In the genomic region with DNA sequence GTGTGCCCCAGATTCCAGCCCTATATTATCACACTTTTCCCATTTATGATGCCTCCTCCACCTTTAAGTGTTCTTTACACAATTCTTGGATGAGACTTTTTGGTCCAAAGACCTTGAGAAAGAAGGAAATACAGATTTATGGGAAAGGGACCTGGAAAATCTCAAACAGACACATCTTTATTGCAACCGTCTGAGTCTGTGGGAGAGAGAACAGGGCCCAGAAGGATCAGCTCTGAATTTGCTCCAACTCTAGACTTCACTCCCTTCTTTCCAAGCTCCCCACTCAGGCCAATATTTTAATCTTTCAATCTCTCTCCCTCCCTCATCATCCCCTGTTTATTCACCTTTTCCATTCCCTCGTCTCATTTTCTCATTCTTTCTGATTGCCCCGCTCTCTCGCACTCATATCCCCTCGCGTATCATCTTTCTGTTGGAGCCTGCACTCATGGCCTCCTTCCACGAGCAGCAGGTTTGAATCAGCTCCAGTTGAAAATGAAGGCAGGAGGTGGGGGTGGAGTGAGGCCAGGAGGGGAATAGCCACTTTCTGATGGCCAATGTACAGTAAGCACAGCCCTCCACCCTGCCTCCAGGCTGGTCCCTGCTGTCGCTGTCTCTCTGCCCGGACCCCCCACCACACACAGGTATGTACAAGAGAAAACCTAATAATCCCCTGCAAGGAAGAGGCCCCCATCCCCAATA, we compare ENCODE assay signal across 14 cellular contexts.
DNase-seq lines count a peak whose midpoint lies in the region; ATAC-seq, FAIRE-seq and TF ChIP-seq lines count a peak whose summit lies in the region.
"Had no signal": no experiment of that assay in that cellular context is flagged by ENCODE, and none has a peak within 500 bp of the region (broad histone marks: within the 10 kb centered on the region; RNA-seq: fewer than 3 reads in every experiment).

No MANE protein-coding gene starts in this region.

- peak; percentile 55 for DNase-seq in G401 (ENCODE audit: low spot score)
- peak in 1 of 3 donors; percentile 66 for DNase-seq in right cardiac atrium
- no peak for DNase-seq in small intestine
- no peak for DNase-seq in stimulated activated CD8-positive, alpha-beta memory T cell treated with anti-CD3 and anti-CD28 coated beads, Interleukin-4, amount 100 ng/mL, for 48 hours
- no peak for DNase-seq in stimulated activated naive CD4-positive, alpha-beta T cell (lab: John Stamatoyannopoulos, UW)
- no peak for DNase-seq in medulla oblongata (ENCODE audit: extremely low spot score)
- no peak for DNase-seq in amniotic stem cell (lab: John Stamatoyannopoulos, UW)
- DNase-seq: activated CD4-positive, alpha-beta T cell treated with anti-CD3 and anti-CD28 coated beads, Interleukin-2, amount 50 U/mL, for 4 hours; tibial artery had no signal

- H3K4me1 ChIP-seq in right cardiac atrium (ENCODE audit: control insufficient read depth, insufficient read depth, low read length) (no peaks in the 10 kb centered on the region), small intestine (ENCODE audit: control insufficient read depth in 2 of 2, insufficient read depth in 1 of 2, low read depth in 1 of 2, low read length in 1 of 2) (peaks cover 0 to 9% of the 10 kb centered on the region in 2 donors)

- no peak overlapping the region for H3K4me3 ChIP-seq in right cardiac atrium (ENCODE audit: low read length)
- H3K4me3 ChIP-seq in small intestine (ENCODE audit: low read depth in 1 of 2, low read length in 2 of 2), result no peak overlapping the region
- H3K4me3 ChIP-seq: dorsolateral prefrontal cortex, tibial artery had no signal

- H3K27ac ChIP-seq in right cardiac atrium (ENCODE audit: low read length) (peak overlapping the region; percentile 70), small intestine (ENCODE audit: low read depth in 1 of 2, low read length in 1 of 2) (peak overlapping the region; percentile 8 to 34)
- H3K27ac ChIP-seq: tibial artery had no signal

- no peaks in the 10 kb centered on the region for H3K36me3 ChIP-seq in small intestine (ENCODE audit: control insufficient read depth in 2 of 2, insufficient read depth in 2 of 2, low read length in 2 of 2)
- H3K36me3 ChIP-seq: tibial artery had no signal

- ATAC-seq in SK-N-SH treated with all-trans-retinoic acid at 6 μM for 48 hours, result peak; percentile 77
- peak in 1 of 2 donors; percentile 44 for ATAC-seq in right cardiac atrium
- ATAC-seq: activated T-helper 17 cell treated with anti-CD3 and anti-CD28 coated beads, Interleukin-2, amount 50 U/mL, for 72 hours; natural killer cell treated with Interleukin-12 subunit alpha and Interleukin-12 subunit beta and Interleukin-15 and Interleukin-18, amount 100 ng/mL, for 72 hours had no signal

- WGBS in right cardiac atrium, result 61% methylated on average over 9 of the region's 9 CpGs
- WGBS in small intestine, 3 donors, result 75 to 90% (median 88%) methylated on average over 9 of the region's 9 CpGs

- H3K27me3 ChIP-seq in right cardiac atrium (ENCODE audit: control insufficient read depth, insufficient read depth), result no peaks in the 10 kb centered on the region
- H3K27me3 ChIP-seq in small intestine (ENCODE audit: control insufficient read depth in 2 of 2, insufficient read depth in 2 of 2, low read length in 2 of 2), result no peaks in the 10 kb centered on the region
- H3K27me3 ChIP-seq: dorsolateral prefrontal cortex, tibial artery had no signal

- FAIRE-seq in small intestine (lab: Jason Lieb, UNC), result no peak
- FAIRE-seq: astrocyte had no signal

- in situ Hi-C loops in G401 (cut with HindIII; ENCODE audit: low sequenced_read_pairs), result no loop called here

- H3K9me3 ChIP-seq in right cardiac atrium (ENCODE audit: control insufficient read depth, low read length), result no peaks in the 10 kb centered on the region
- no peaks in the 10 kb centered on the region for H3K9me3 ChIP-seq in small intestine (ENCODE audit: control insufficient read depth, low read depth)
- H3K9me3 ChIP-seq: tibial artery had no signal

- intact Hi-C loops in right cardiac atrium (cut with DNase I), result no loop called here

TF ChIP-seq in SK-N-SH treated with all-trans-retinoic acid at 6 μM for 48 hours, 23 proteins besides CTCF, POLR2A, EP300 and RAD21:
- TF ChIP-seq TSHZ2 (CRISPR knock-in tag; IDR thresholded peaks at IDR 0.05) (no peak), TOX (CRISPR knock-in tag; IDR thresholded peaks at IDR 0.05; ENCODE audit: borderline replicate concordance) (no peak), ZNF565 (CRISPR knock-in tag; conservative IDR thresholded peaks at IDR 0.05; ENCODE audit: low read depth) (no peak), ZC3H10 (CRISPR knock-in tag; IDR thresholded peaks at IDR 0.05) (no peak), ARNTL (CRISPR knock-in tag; IDR thresholded peaks at IDR 0.05; ENCODE audit: borderline replicate concordance, low read depth) (no peak), TCF4 (CRISPR knock-in tag; IDR thresholded peaks at IDR 0.05; ENCODE audit: borderline replicate concordance) (no peak), ISL1 (CRISPR knock-in tag; IDR thresholded peaks at IDR 0.05) (no peak), ZNF8 (CRISPR knock-in tag; IDR thresholded peaks at IDR 0.05) (no peak)
- TF ChIP-seq, protein P1, sequence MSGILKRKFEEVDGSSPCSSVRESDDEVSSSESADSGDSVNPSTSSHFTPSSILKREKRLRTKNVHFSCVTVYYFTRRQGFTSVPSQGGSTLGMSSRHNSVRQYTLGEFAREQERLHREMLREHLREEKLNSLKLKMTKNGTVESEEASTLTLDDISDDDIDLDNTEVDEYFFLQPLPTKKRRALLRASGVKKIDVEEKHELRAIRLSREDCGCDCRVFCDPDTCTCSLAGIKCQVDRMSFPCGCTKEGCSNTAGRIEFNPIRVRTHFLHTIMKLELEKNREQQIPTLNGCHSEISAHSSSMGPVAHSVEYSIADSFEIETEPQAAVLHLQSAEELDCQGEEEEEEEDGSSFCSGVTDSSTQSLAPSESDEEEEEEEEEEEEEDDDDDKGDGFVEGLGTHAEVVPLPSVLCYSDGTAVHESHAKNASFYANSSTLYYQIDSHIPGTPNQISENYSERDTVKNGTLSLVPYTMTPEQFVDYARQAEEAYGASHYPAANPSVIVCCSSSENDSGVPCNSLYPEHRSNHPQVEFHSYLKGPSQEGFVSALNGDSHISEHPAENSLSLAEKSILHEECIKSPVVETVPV (CRISPR knock-in tag; IDR thresholded peaks at IDR 0.05), result no peak
TF ChIP-seq in SK-N-SH treated with all-trans-retinoic acid at 6 μM for 48 hours: peak in this region for 0.
